Comparison of ENCODE assay signal across 11 cellular contexts in genomic region chr4:185847352-185848078, GRCh38. TPM values are rescaled to one million over a fixed set of nuclear protein-coding genes. Genes with fewer than 3 reads are reported as not detected.
DNase-seq lines count a peak whose midpoint lies in the region; ATAC-seq and TF ChIP-seq lines count a peak whose summit lies in the region.
"Had no signal": no experiment of that assay in that cellular context is flagged by ENCODE, and none has a peak within 500 bp of the region (broad histone marks: within the 10 kb centered on the region; RNA-seq: fewer than 3 reads in every experiment).

No MANE protein-coding gene starts in this region.

- no peaks in the 10 kb centered on the region for H3K36me3 ChIP-seq in PC-3 (ENCODE audit: low read depth, low read length)

- POLR2A ChIA-PET in PC-3 (lab: Charles Lee; ENCODE audit: unreplicated experiment), result interaction anchor here (0.6 kb wide), 1 partner anchor 244 kb away, joined by 3 read pairs; no protein-coding TSS in a partner anchor

- TF ChIP-seq CTCF in PC-3 (conservative IDR thresholded peaks at IDR 0.05; ENCODE audit: low read depth, low read length) (no peak), fibroblast of pulmonary artery (IDR thresholded peaks at IDR 0.05; ENCODE audit: low read length, missing control alignments) (no peak), GM10266 (IDR thresholded peaks at IDR 0.05; ENCODE audit: control insufficient read depth, insufficient read depth, low read depth, missing control alignments) (no peak)

- no peak overlapping the region for H3K4me2 ChIP-seq in PC-3 (ENCODE audit: low read length)

- BruUV-seq in PC-3 (replicated peaks; lab: Mats Ljungman, UMichigan), result no TSS peak

- H3K9ac ChIP-seq in PC-3 (ENCODE audit: low read length), result no peak overlapping the region

- no peaks in the 10 kb centered on the region for H4K20me1 ChIP-seq in PC-3 (ENCODE audit: low read length)

- no peaks in the 10 kb centered on the region for H3K4me1 ChIP-seq in PC-3 (ENCODE audit: insufficient read depth, low read length)

- no peak overlapping the region for H2AFZ ChIP-seq in PC-3 (ENCODE audit: low read length)

- H3K79me2 ChIP-seq in PC-3 (ENCODE audit: low read length), result no peaks in the 10 kb centered on the region

- intact Hi-C loops in PC-3 (cut with micrococcal nuclease), result no loop called here
- intact Hi-C loops in posterior cingulate gyrus (cut with DNase I), result no loop called here

- H3F3A ChIP-seq in PC-3 (ENCODE audit: low read length, unreplicated experiment), result no peaks in the 10 kb centered on the region

- peak; percentile 81 for DNase-seq in ELR (ENCODE audit: low read depth)
- DNase-seq in PC-3, result peak; percentile 13
- peak; percentile 78 for DNase-seq in fibroblast of pulmonary artery (ENCODE audit: low read depth)
- peak in 6 of 10 donors; percentile 17 to 90 (median 26) for DNase-seq in posterior cingulate gyrus
- DNase-seq in GM10266 (ENCODE audit: extremely low spot score), result no peak
- DNase-seq in NCI-H446 (lab: John Stamatoyannopoulos, UW), result no peak
- DNase-seq: activated naive CD8-positive, alpha-beta T cell treated with anti-CD3 and anti-CD28 coated beads, Interleukin-2, amount 50 U/mL, for 24 hours; GOT3; MM.1S had no signal

- CTCF ChIA-PET in PC-3 (lab: Charles Lee), result no interaction called here

- ATAC-seq in PC-3 (no peak), GM18517 (IDR thresholded peaks at IDR 0.05; ENCODE audit: unreplicated experiment) (no peak), HG02678 (IDR thresholded peaks at IDR 0.05; ENCODE audit: unreplicated experiment) (no peak)
- ATAC-seq: activated naive CD8-positive, alpha-beta T cell treated with anti-CD3 and anti-CD28 coated beads, Interleukin-2, amount 50 U/mL, for 24 hours had no signal

- H3K27ac ChIP-seq in PC-3 (ENCODE audit: low read length), result no peak overlapping the region

- no peaks in the 10 kb centered on the region for H3K27me3 ChIP-seq in PC-3 (ENCODE audit: low read length)

- H3K4me3 ChIP-seq in PC-3 (ENCODE audit: low read length), result no peak overlapping the region
- H3K4me3 ChIP-seq in fibroblast of pulmonary artery (replicated peaks; ENCODE audit: low read depth, low read length), result no peak overlapping the region

- no peaks in the 10 kb centered on the region for H3K9me2 ChIP-seq in PC-3 (replicated peaks; ENCODE audit: low read length)

- no peaks in the 10 kb centered on the region for H3K9me3 ChIP-seq in PC-3 (ENCODE audit: low read length)

RNA-seq across cellular contexts. Expression of gene SORBS2, which starts 35.5 kb away (rescaled TPM):
- total RNA-seq in PC-3 (2014; rRNA removed), result 3.1 and 3.6 TPM in 2 replicates

Comparison
In these comparisons a context has a peak if more than half of its experiments do, and no peak if none do; other contexts are left out.
1. DNase-seq: peak in ELR (single experiment), PC-3 (single experiment), fibroblast of pulmonary artery (single experiment) and posterior cingulate gyrus (6 of 10); none in GM10266 (single experiment) and NCI-H446 (0 of 2).